Comparison of ENCODE assay signal across 1 cellular context in genomic region chr12:89663577-89664357, GRCh38.
A peak's percentile ranks its signal among the peaks of the same experiment; 100 is the strongest.
TF ChIP-seq lines count a peak whose summit lies in the region.

No MANE protein-coding gene starts in this region.

TF ChIP-seq in K562, 482 proteins besides CTCF, POLR2A, EP300 and RAD21 (continued from another document and continues in another):
- TF ChIP-seq CHD7 (IDR thresholded peaks at IDR 0.05; ENCODE audit: low read depth, low read length) (no peak), NR0B1 (IDR thresholded peaks at IDR 0.05; ENCODE audit: partially characterized antibody) (no peak), JUN (IDR thresholded peaks at IDR 0.05; ENCODE audit: borderline replicate concordance, low read depth, low read length) (peak; percentile 87), JUN (CRISPR knock-in tag; IDR thresholded peaks at IDR 0.05; ENCODE audit: borderline replicate concordance) (no peak), E2F5 (CRISPR knock-in tag; IDR thresholded peaks at IDR 0.05) (no peak), TEAD2 (tag; IDR thresholded peaks at IDR 0.05) (no peak), BDP1 (IDR thresholded peaks at IDR 0.05; ENCODE audit: insufficient read depth, insufficient read length) (no peak), EGR1 (conservative IDR thresholded peaks at IDR 0.05) (no peak), ZFPM2 (CRISPR knock-in tag; IDR thresholded peaks at IDR 0.05) (no peak), JUNB (CRISPR knock-in tag; conservative IDR thresholded peaks at IDR 0.05) (no peak), ZBTB26 (CRISPR knock-in tag; IDR thresholded peaks at IDR 0.05) (no peak), ZNF121 (CRISPR knock-in tag; conservative IDR thresholded peaks at IDR 0.05) (no peak), CUX1 (CRISPR knock-in tag; IDR thresholded peaks at IDR 0.05) (no peak), HNRNPUL1 (IDR thresholded peaks at IDR 0.05; ENCODE audit: low read length) (no peak), NFXL1 (CRISPR knock-in tag; IDR thresholded peaks at IDR 0.05) (no peak), ZNF146 (CRISPR knock-in tag; IDR thresholded peaks at IDR 0.05; ENCODE audit: unreplicated experiment) (no peak), ZKSCAN8 (CRISPR knock-in tag; IDR thresholded peaks at IDR 0.05) (no peak), E2F1 (CRISPR knock-in tag; IDR thresholded peaks at IDR 0.05) (no peak), ZNF197 (CRISPR knock-in tag; IDR thresholded peaks at IDR 0.05; ENCODE audit: low read depth) (no peak), SLC30A9 (CRISPR knock-in tag; IDR thresholded peaks at IDR 0.05) (no peak), POLR2B (IDR thresholded peaks at IDR 0.05; ENCODE audit: low read depth, partially characterized antibody) (no peak), NFATC3 (IDR thresholded peaks at IDR 0.05) (no peak), GTF2B (IDR thresholded peaks at IDR 0.05; ENCODE audit: extremely low read depth, insufficient read length) (no peak), PBX2 (CRISPR knock-in tag; IDR thresholded peaks at IDR 0.05; ENCODE audit: low read depth) (peak; percentile 69; the same call in 1 of the 2 replicates), PBX2 (tag; conservative IDR thresholded peaks at IDR 0.05; ENCODE audit: low read depth) (peak; percentile 98), MIER1 (IDR thresholded peaks at IDR 0.05; ENCODE audit: low read depth) (no peak), BRCA1 (IDR thresholded peaks at IDR 0.05) (no peak), BRCA1 (CRISPR knock-in tag; IDR thresholded peaks at IDR 0.05) (no peak), WHSC1 (IDR thresholded peaks at IDR 0.05; ENCODE audit: low read length) (no peak), STAG1 (CRISPR knock-in tag; IDR thresholded peaks at IDR 0.05; ENCODE audit: borderline replicate concordance) (no peak), GTF2E2 (tag; IDR thresholded peaks at IDR 0.05) (no peak), MTF1 (CRISPR knock-in tag; IDR thresholded peaks at IDR 0.05; ENCODE audit: borderline replicate concordance) (no peak), PHB2 (IDR thresholded peaks at IDR 0.05; ENCODE audit: low read depth) (no peak), CEBPG (CRISPR knock-in tag; IDR thresholded peaks at IDR 0.05) (peak; percentile 27; the same call in 1 of the 2 replicates), CEBPG (tag; conservative IDR thresholded peaks at IDR 0.05 in 1 of 2, IDR thresholded peaks at IDR 0.05 in 1 of 2) (peak in 1 of 2 experiments; percentile 82; a peak in 2 of 4 replicates), NR2C2 (CRISPR knock-in tag; IDR thresholded peaks at IDR 0.05) (no peak), NR2C2 (tag; IDR thresholded peaks at IDR 0.05) (no peak)
